1 cellular context compared by ENCODE assay signal in genomic region chr2:43184339-43184895, GRCh38.
TF ChIP-seq lines count a peak whose summit lies in the region.

No MANE protein-coding gene starts in this region.

TF ChIP-seq in HepG2, 621 proteins besides CTCF, POLR2A, EP300 and RAD21 (continued from another document and continues in another):
- TF ChIP-seq HNF1A (IDR thresholded peaks at IDR 0.05; ENCODE audit: low read depth) (peak; percentile 71), HNF1A (CRISPR knock-in tag; IDR thresholded peaks at IDR 0.05; ENCODE audit: borderline replicate concordance) (peak; percentile 65; the same call in 1 of the 2 replicates), YY1 (IDR thresholded peaks at IDR 0.05; ENCODE audit: insufficient read depth, insufficient replicate concordance, low read depth, low read length) (peak; percentile 50), ZNF615 (CRISPR knock-in tag; IDR thresholded peaks at IDR 0.05; ENCODE audit: borderline replicate concordance) (no peak), ISL2 (CRISPR knock-in tag; IDR thresholded peaks at IDR 0.05) (peak; percentile 58; the same call in 1 of the 2 replicates), NCOA2 (CRISPR knock-in tag; IDR thresholded peaks at IDR 0.05) (peak; percentile 74), SMAD3 (CRISPR knock-in tag; IDR thresholded peaks at IDR 0.05) (peak; percentile 56), ZNF280D (CRISPR knock-in tag; IDR thresholded peaks at IDR 0.05) (peak; percentile 81; the same call in 1 of the 2 replicates), MAZ (IDR thresholded peaks at IDR 0.05; ENCODE audit: borderline replicate concordance, low read depth, low read length) (peak; percentile 90), MAZ (CRISPR knock-in tag; IDR thresholded peaks at IDR 0.05; ENCODE audit: low read depth) (peak; percentile 96), HDAC6 (IDR thresholded peaks at IDR 0.05; ENCODE audit: low read depth, low read length) (no peak), ZBTB8A (CRISPR knock-in tag; IDR thresholded peaks at IDR 0.05; ENCODE audit: borderline replicate concordance, low read depth) (no peak), ETS1 (CRISPR knock-in tag; IDR thresholded peaks at IDR 0.05) (no peak), ZNF282 (IDR thresholded peaks at IDR 0.05; ENCODE audit: partially characterized antibody) (no peak), SMAD1 (CRISPR knock-in tag; IDR thresholded peaks at IDR 0.05; ENCODE audit: borderline replicate concordance, low read depth) (peak; percentile 52; the same call in 1 of the 2 replicates), ZNF350 (CRISPR knock-in tag; IDR thresholded peaks at IDR 0.05; ENCODE audit: borderline replicate concordance, low read depth) (peak; percentile 78), PAWR (CRISPR knock-in tag; IDR thresholded peaks at IDR 0.05; ENCODE audit: borderline replicate concordance) (no peak), ONECUT2 (CRISPR knock-in tag; IDR thresholded peaks at IDR 0.05) (no peak), JARID2 (CRISPR knock-in tag; IDR thresholded peaks at IDR 0.05; ENCODE audit: insufficient replicate concordance) (peak; percentile 56), ZNF296 (CRISPR knock-in tag; conservative IDR thresholded peaks at IDR 0.05) (no peak), CEBPB (IDR thresholded peaks at IDR 0.05; ENCODE audit: borderline replicate concordance, low read depth, low read length) (no peak), ZSCAN5A (CRISPR knock-in tag; IDR thresholded peaks at IDR 0.05; ENCODE audit: borderline replicate concordance) (no peak), IKZF4 (CRISPR knock-in tag; IDR thresholded peaks at IDR 0.05; ENCODE audit: borderline replicate concordance, low read depth, not compliant biosample characterization) (no peak), HES4 (CRISPR knock-in tag; IDR thresholded peaks at IDR 0.05; ENCODE audit: borderline replicate concordance) (no peak), RFXANK (CRISPR knock-in tag; IDR thresholded peaks at IDR 0.05) (no peak), NFKBIZ (CRISPR knock-in tag; IDR thresholded peaks at IDR 0.05) (no peak), FOXO4 (CRISPR knock-in tag; conservative IDR thresholded peaks at IDR 0.05) (no peak), ZFP1 (CRISPR knock-in tag; IDR thresholded peaks at IDR 0.05) (peak; percentile 74), CHD4 (IDR thresholded peaks at IDR 0.05; ENCODE audit: borderline replicate concordance, low read length) (peak; percentile 23; the same call in 1 of the 2 replicates), GTF2F1 (IDR thresholded peaks at IDR 0.05; ENCODE audit: low read length) (no peak), ZBTB7B (CRISPR knock-in tag; IDR thresholded peaks at IDR 0.05) (peak; percentile 86), ZNF513 (CRISPR knock-in tag; conservative IDR thresholded peaks at IDR 0.05) (no peak), ZNF720 (CRISPR knock-in tag; IDR thresholded peaks at IDR 0.05) (no peak), HOXA7 (CRISPR knock-in tag; IDR thresholded peaks at IDR 0.05) (no peak), NR1H2 (CRISPR knock-in tag; IDR thresholded peaks at IDR 0.05; ENCODE audit: borderline replicate concordance, low read depth) (no peak), ZNF367 (CRISPR knock-in tag; IDR thresholded peaks at IDR 0.05; ENCODE audit: borderline replicate concordance) (no peak), TRIM22 (IDR thresholded peaks at IDR 0.05) (no peak), ZNF891 (CRISPR knock-in tag; IDR thresholded peaks at IDR 0.05) (no peak), IKZF5 (CRISPR knock-in tag; IDR thresholded peaks at IDR 0.05) (peak; percentile 96), ZNF775 (CRISPR knock-in tag; IDR thresholded peaks at IDR 0.05; ENCODE audit: borderline replicate concordance) (no peak), MAFK (conservative IDR thresholded peaks at IDR 0.05 in 1 of 2, IDR thresholded peaks at IDR 0.05 in 1 of 2; ENCODE audit: low read length in 2 of 2) (no peak; a peak in 2 of 4 replicates), ZNF317 (CRISPR knock-in tag; IDR thresholded peaks at IDR 0.05) (peak; percentile 84), ZNF292 (CRISPR knock-in tag; IDR thresholded peaks at IDR 0.05; ENCODE audit: borderline replicate concordance, low read depth) (peak; percentile 97; the same call in 1 of the 2 replicates), ZNF333 (CRISPR knock-in tag; IDR thresholded peaks at IDR 0.05; ENCODE audit: borderline replicate concordance) (no peak), HNRNPK (IDR thresholded peaks at IDR 0.05; ENCODE audit: low read depth, low read length, poor library complexity, severe bottlenecking) (no peak)
